ENCODE assay signal across 14 cellular contexts in the genomic region with DNA sequence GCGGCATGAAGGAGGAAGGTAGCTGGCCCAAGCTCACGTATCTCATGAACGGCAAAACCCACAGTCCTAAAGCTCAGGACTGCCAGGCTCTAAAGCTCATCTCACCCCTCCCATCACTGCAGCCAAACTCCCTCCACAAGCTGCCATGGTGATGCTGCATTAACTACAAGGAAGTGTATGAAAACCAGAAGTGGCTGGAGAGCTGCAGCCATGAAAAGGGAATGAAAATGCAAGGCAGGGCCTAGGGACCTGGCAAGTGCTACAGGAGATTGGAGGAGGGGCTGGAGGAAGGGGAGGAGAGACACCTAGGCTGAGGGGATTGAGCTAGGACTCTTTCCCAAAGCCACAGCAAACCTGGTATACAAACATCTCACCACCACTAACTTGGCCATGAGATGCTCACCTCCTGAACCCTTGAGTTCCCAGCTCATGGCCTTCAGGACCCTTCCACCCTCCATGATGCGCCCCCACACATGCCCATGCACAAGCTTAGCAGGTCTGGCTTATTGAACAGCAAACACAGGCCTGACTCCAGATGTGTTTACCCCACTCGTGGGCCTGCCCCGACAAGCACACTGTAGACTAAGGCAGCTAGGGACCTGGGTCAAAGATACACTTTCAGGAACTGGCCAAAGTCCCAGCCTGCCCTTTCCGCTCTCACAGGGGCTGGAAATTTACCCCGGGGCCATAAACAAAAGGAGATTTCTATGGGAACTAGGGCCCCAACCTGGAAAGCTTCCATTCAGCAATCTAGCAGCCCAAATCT. TPM values are rescaled to one million over a fixed set of nuclear protein-coding genes. Genes with fewer than 3 reads are reported as not detected.
DNase-seq lines count a peak whose midpoint lies in the region; ATAC-seq, FAIRE-seq and TF ChIP-seq lines count a peak whose summit lies in the region.
"Had no signal": no experiment of that assay in that cellular context is flagged by ENCODE, and none has a peak within 500 bp of the region (broad histone marks: within the 10 kb centered on the region; RNA-seq: fewer than 3 reads in every experiment).

No MANE protein-coding gene starts in this region.

- TF ChIP-seq CTCF in A549 (IDR thresholded peaks at IDR 0.05), result no peak
- no peak for TF ChIP-seq CTCF in neural progenitor cell (IDR thresholded peaks at IDR 0.05)

- no peak for TF ChIP-seq POLR2A in A549 (IDR thresholded peaks at IDR 0.05; ENCODE audit: low read length)

- peak overlapping the region; percentile 80; the same call in 1 of the 3 replicates for H3K4me2 ChIP-seq in A549
- H3K4me2 ChIP-seq in neural progenitor cell, result no peak overlapping the region

- H3K4me3 ChIP-seq in A549 (no peak overlapping the region), neural progenitor cell (no peak overlapping the region)

- H3K27ac Mint-ChIP-seq in neural progenitor cell, result peak overlapping the region; percentile 58
- H3K27ac Mint-ChIP-seq: activated CD4-positive, alpha-beta T cell treated with anti-CD3 and anti-CD28 coated beads, Interleukin-2, amount 10 ng/mL, durations not matched to agents 24 days and 14 days; activated naive CD8-positive, alpha-beta T cell treated with anti-CD3 and anti-CD28 coated beads, Interleukin-2, amount 10 ng/mL, durations not matched to agents 7 days and 5 days; CD4-positive, CD25-positive, alpha-beta regulatory T cell; naive thymus-derived CD4-positive, alpha-beta T cell had no signal

- peak overlapping the region; percentile 91 to 95 for H3K27ac ChIP-seq in A549
- no peak overlapping the region for H3K27ac ChIP-seq in neural progenitor cell

- TF ChIP-seq RAD21 in A549 (conservative IDR thresholded peaks at IDR 0.05 in 1 of 2, IDR thresholded peaks at IDR 0.05 in 1 of 2), result no peak

- no peaks in the 10 kb centered on the region for H3F3A ChIP-seq in neural progenitor cell (ENCODE audit: low read depth)

- H3K9ac ChIP-seq in neural progenitor cell, result no peak overlapping the region

- FAIRE-seq in A549 (lab: Jason Lieb, UNC), result no peak

- peaks cover 2% of the 10 kb centered on the region for H3K27me3 Mint-ChIP-seq in neural progenitor cell (ENCODE audit: insufficient read depth, low read depth)

- ATAC-seq in A549 (no peak), HG03039 (IDR thresholded peaks at IDR 0.05; ENCODE audit: unreplicated experiment) (no peak), GM18861 (IDR thresholded peaks at IDR 0.05; ENCODE audit: unreplicated experiment) (no peak)
- ATAC-seq: naive thymus-derived CD4-positive, alpha-beta T cell had no signal

- H3K4me1 ChIP-seq in A549 (peaks cover 85% of the 10 kb centered on the region), neural progenitor cell (no peaks in the 10 kb centered on the region)

- no peaks in the 10 kb centered on the region for H3K79me2 ChIP-seq in neural progenitor cell (ENCODE audit: low read depth)

- H3K9me3 ChIP-seq in A549 (no peaks in the 10 kb centered on the region), neural progenitor cell (ENCODE audit: low read depth) (no peaks in the 10 kb centered on the region)

- H3K36me3 ChIP-seq in neural progenitor cell, result no peaks in the 10 kb centered on the region

- H3K4me1 Mint-ChIP-seq in neural progenitor cell, result peaks cover 47% of the 10 kb centered on the region

- POLR2A ChIA-PET in A549 (lab: Yijun Ruan, JAX), result interaction anchor here (1.1 kb wide), 1 partner anchor 11 kb away, joined by 3 read pairs; no protein-coding TSS in a partner anchor

- CTCF ChIA-PET in A549 (lab: Yijun Ruan, JAX), result interaction anchor here (0.9 to 2.1 kb wide), 12 partner anchors 8 to 71 kb away, joined by 3 to 5 read pairs (median 3); a partner anchor contains a TSS

- DNase-seq in A549 (ENCODE audit: low read depth in 1 of 2, low spot score in 1 of 2) (no peak), HPDE6-E6E7 (ENCODE audit: extremely low spot score) (peak; percentile 50), dermis microvascular lymphatic vessel endothelial cell (ENCODE audit: low read depth in 2 of 2) (peak; percentile 51 to 75), neural progenitor cell (ENCODE audit: low spot score) (no peak), inferior parietal cortex (ENCODE audit: extremely low spot score) (no peak), COR-L47 (lab: John Stamatoyannopoulos, UW) (no peak)
- DNase-seq: activated CD4-positive, alpha-beta T cell treated with anti-CD3 and anti-CD28 coated beads, Interleukin-2, amount 10 ng/mL, durations not matched to agents 24 days and 14 days; activated naive CD8-positive, alpha-beta T cell treated with anti-CD3 and anti-CD28 coated beads, Interleukin-2, amount 10 ng/mL, durations not matched to agents 7 days and 5 days; CD4-positive, CD25-positive, alpha-beta regulatory T cell; naive thymus-derived CD4-positive, alpha-beta T cell; NCI-H1930; SIG-M5 had no signal

- no peak overlapping the region for H2AFZ ChIP-seq in neural progenitor cell (replicated peaks)

- no peaks in the 10 kb centered on the region for H3K9me3 Mint-ChIP-seq in neural progenitor cell
- H3K9me3 Mint-ChIP-seq: activated CD4-positive, alpha-beta T cell treated with anti-CD3 and anti-CD28 coated beads, Interleukin-2, amount 10 ng/mL, durations not matched to agents 24 days and 14 days; activated naive CD8-positive, alpha-beta T cell treated with anti-CD3 and anti-CD28 coated beads, Interleukin-2, amount 10 ng/mL, durations not matched to agents 7 days and 5 days; CD4-positive, CD25-positive, alpha-beta regulatory T cell; naive thymus-derived CD4-positive, alpha-beta T cell had no signal

- TF ChIP-seq EP300 in A549 (IDR thresholded peaks at IDR 0.05), result no peak

- no peaks in the 10 kb centered on the region for H3K36me3 Mint-ChIP-seq in neural progenitor cell
- H3K36me3 Mint-ChIP-seq: activated naive CD8-positive, alpha-beta T cell treated with anti-CD3 and anti-CD28 coated beads, Interleukin-2, amount 10 ng/mL, durations not matched to agents 7 days and 5 days; CD4-positive, CD25-positive, alpha-beta regulatory T cell; naive thymus-derived CD4-positive, alpha-beta T cell had no signal

- H3K4me3 Mint-ChIP-seq in neural progenitor cell, result no peak overlapping the region
- H3K4me3 Mint-ChIP-seq: activated CD4-positive, alpha-beta T cell treated with anti-CD3 and anti-CD28 coated beads, Interleukin-2, amount 10 ng/mL, durations not matched to agents 24 days and 14 days; activated naive CD8-positive, alpha-beta T cell treated with anti-CD3 and anti-CD28 coated beads, Interleukin-2, amount 10 ng/mL, durations not matched to agents 7 days and 5 days; CD4-positive, CD25-positive, alpha-beta regulatory T cell; naive thymus-derived CD4-positive, alpha-beta T cell had no signal

- H4K20me1 ChIP-seq in neural progenitor cell (ENCODE audit: low read depth), result no peaks in the 10 kb centered on the region

- 76% methylated on average over 8 of the region's 8 CpGs for WGBS in A549 (ENCODE audit: missing lambda C conversion rate)

- no peaks in the 10 kb centered on the region for H3K27me3 ChIP-seq in neural progenitor cell

TF ChIP-seq in A549, 52 proteins besides CTCF, POLR2A, EP300 and RAD21:
- TF ChIP-seq CBX2 (IDR thresholded peaks at IDR 0.05; ENCODE audit: borderline replicate concordance, low read depth) (no peak), MYC (IDR thresholded peaks at IDR 0.05; ENCODE audit: borderline replicate concordance, low read length) (no peak)
TF ChIP-seq in A549: peak in this region for 0.

RNA-seq across cellular contexts. Expression of a gene that starts 42.0 kb away (rescaled TPM):
- 4.9 and 6.3 TPM in 2 replicates for polyA plus RNA-seq in A549 (2011; rRNA removed)
- 3.3 and 5.0 TPM in 2 replicates for polyA plus RNA-seq in A549 (2012; cell fraction: cytosol; rRNA removed)
- polyA plus RNA-seq in A549 (2012; cell fraction: nucleus; rRNA removed), result 21.8 and 25.3 TPM in 2 replicates
- polyA plus RNA-seq in A549 (2017; fragmentation: RNase III; extraction: RNeasy Plus Mini Kit Qiagen cat#74134 plus additional on column Dnase treatment), result 9.9 to 17.1 TPM (median 14.4 TPM) in 3 replicates
- polyA minus RNA-seq in A549 (2011; rRNA and poly(A)+ RNA removed), result 9.0 and 9.7 TPM in 2 replicates
- 15.7 and 22.7 TPM in 2 replicates for total RNA-seq in dermis microvascular lymphatic vessel endothelial cell
- total RNA-seq in neural progenitor cell (ENCODE audit: low replicate concordance), result 0.43 and 0.84 TPM in 2 replicates

Comparison
In these comparisons a context has a peak if more than half of its experiments do, and no peak if none do; other contexts are left out.
1. DNase-seq: peak in HPDE6-E6E7 (single experiment) and dermis microvascular lymphatic vessel endothelial cell (2 of 2); none in A549 (0 of 2), neural progenitor cell (single experiment), inferior parietal cortex (single experiment) and COR-L47 (single experiment).